Comparison of ENCODE assay signal across 8 cellular contexts in genomic region chr2:68832161-68832869, GRCh38. TPM values are rescaled to one million over a fixed set of nuclear protein-coding genes. Genes with fewer than 3 reads are reported as not detected.
DNase-seq lines count a peak whose midpoint lies in the region; ATAC-seq and TF ChIP-seq lines count a peak whose summit lies in the region.

No MANE protein-coding gene starts in this region.

- intact Hi-C loops in mammary epithelial cell (cut with micrococcal nuclease) (no loop called here), A673 (cut with micrococcal nuclease; ENCODE audit: unreplicated experiment) (no loop called here)

- H3K27me3 ChIP-seq in mammary epithelial cell (ENCODE audit: insufficient read depth, low read length) (no peaks in the 10 kb centered on the region), lung (ENCODE audit: control insufficient read depth, insufficient read depth) (no peaks in the 10 kb centered on the region), A673 (replicated peaks; ENCODE audit: insufficient read depth, low read depth, low read length, poor library complexity) (no peaks in the 10 kb centered on the region)

- H3K9me3 Mint-ChIP-seq in stimulated activated memory B cell treated with anti-CD40 and anti-IgM and Interleukin-4, amounts not matched to agents 10 μg/mL and 1 μg/mL and 100 μg/mL, for 72 hours, result no peaks in the 10 kb centered on the region

- H3K9ac ChIP-seq in mammary epithelial cell (ENCODE audit: insufficient read depth, low read length), result peak overlapping the region; percentile 11

- peak overlapping the region; percentile 29 for H2AFZ ChIP-seq in mammary epithelial cell (ENCODE audit: low read depth, low read length)

- H3K4me3 Mint-ChIP-seq in stimulated activated memory B cell treated with anti-CD40 and anti-IgM and Interleukin-4, amounts not matched to agents 10 μg/mL and 1 μg/mL and 100 μg/mL, for 72 hours, result peak overlapping the region; percentile 48

- H3K4me1 Mint-ChIP-seq in stimulated activated memory B cell treated with anti-CD40 and anti-IgM and Interleukin-4, amounts not matched to agents 10 μg/mL and 1 μg/mL and 100 μg/mL, for 72 hours, result peaks cover 85% of the 10 kb centered on the region

- in situ Hi-C loops in mammary epithelial cell (cut with MboI; ENCODE audit: low sequenced_read_pairs in 2 of 2), result no loop called here

- no peaks in the 10 kb centered on the region for H4K20me1 ChIP-seq in mammary epithelial cell (ENCODE audit: insufficient read depth, low read length)

- DNase-seq in mammary epithelial cell, result peak; percentile 90
- DNase-seq in lung (ENCODE audit: low spot score), result peak; percentile 49
- no peak for DNase-seq in iPS-NIHi11 (ENCODE audit: low spot score)
- DNase-seq in A673 (ENCODE audit: low spot score), result no peak

- no peaks in the 10 kb centered on the region for H3K36me3 ChIP-seq in mammary epithelial cell (ENCODE audit: insufficient read depth, low read length)
- H3K36me3 ChIP-seq in lung (ENCODE audit: control insufficient read depth in 2 of 2, insufficient read depth in 2 of 2, low read length in 2 of 2), result no peaks in the 10 kb centered on the region
- H3K36me3 ChIP-seq in A673 (ENCODE audit: insufficient read depth, low read length, poor library complexity, severe bottlenecking), result no peaks in the 10 kb centered on the region

- H3K4me3 ChIP-seq in mammary epithelial cell (replicated peaks in 1 of 3; ENCODE audit: insufficient read depth in 1 of 3, low read depth in 2 of 3, low read length in 3 of 3) (no peak overlapping the region), lung (no peak overlapping the region), A673 (ENCODE audit: low read depth, low read length, poor library complexity, severe bottlenecking) (no peak overlapping the region)

- no TSS peak for BruUV-seq in mammary epithelial cell (replicated peaks; lab: Mats Ljungman, UMichigan)
- no TSS peak for BruUV-seq in A673 (replicated peaks; lab: Mats Ljungman, UMichigan)

- H3K4me2 ChIP-seq in mammary epithelial cell (ENCODE audit: insufficient read depth, low read depth, low read length), result peak overlapping the region; percentile 42

- peak; percentile 71 for ATAC-seq in GM18909 (IDR thresholded peaks at IDR 0.05; ENCODE audit: poor library complexity, unreplicated experiment)
- peak; percentile 65 for ATAC-seq in HG03066 (IDR thresholded peaks at IDR 0.05; ENCODE audit: low read depth, unreplicated experiment)
- ATAC-seq in SK-N-SH treated with all-trans-retinoic acid at 6 μM for 48 hours, result peak; percentile 33
- ATAC-seq in lung (ENCODE audit: insufficient read depth, low FRiP score), result peak; percentile 63
- peak; percentile 89 for ATAC-seq in stimulated activated memory B cell treated with anti-CD40 and anti-IgM and Interleukin-4, amounts not matched to agents 10 μg/mL and 1 μg/mL and 100 μg/mL, for 72 hours

- no peaks in the 10 kb centered on the region for H3K9me3 ChIP-seq in mammary epithelial cell (replicated peaks; ENCODE audit: insufficient read depth, low read length)
- H3K9me3 ChIP-seq in lung (ENCODE audit: control insufficient read depth in 2 of 2, insufficient read depth in 1 of 2, low read length in 1 of 2), result no peaks in the 10 kb centered on the region
- H3K9me3 ChIP-seq in A673 (ENCODE audit: low read depth, low read length, poor library complexity, severe bottlenecking), result no peaks in the 10 kb centered on the region

- H3K27ac ChIP-seq in mammary epithelial cell (ENCODE audit: insufficient read depth, low read depth, low read length), result no peak overlapping the region
- H3K27ac ChIP-seq in lung (ENCODE audit: low read depth in 1 of 2, low read length in 1 of 2), result peak overlapping the region; percentile 76 to 86
- H3K27ac ChIP-seq in A673 (ENCODE audit: low read depth, low read length, poor library complexity, severe bottlenecking), result no peak overlapping the region

- H3K4me1 ChIP-seq in mammary epithelial cell (ENCODE audit: insufficient read depth, low read length), result peaks cover 28% of the 10 kb centered on the region
- peaks cover 23 to 30% of the 10 kb centered on the region in 2 donors for H3K4me1 ChIP-seq in lung (ENCODE audit: control insufficient read depth in 2 of 2, insufficient read depth in 2 of 2, low read length in 2 of 2)
- H3K4me1 ChIP-seq in A673 (ENCODE audit: insufficient read depth, low read length, poor library complexity, severe bottlenecking), result peaks cover 15% of the 10 kb centered on the region

- H3K36me3 Mint-ChIP-seq in stimulated activated memory B cell treated with anti-CD40 and anti-IgM and Interleukin-4, amounts not matched to agents 10 μg/mL and 1 μg/mL and 100 μg/mL, for 72 hours, result peaks cover 8% of the 10 kb centered on the region

- dilution Hi-C loops in mammary epithelial cell (cut with HindIII; ENCODE audit: low sequenced_read_pairs), result no loop called here

- CTCF ChIA-PET in mammary epithelial cell (lab: Charles Lee; ENCODE audit: low non-redundant PET) (interaction anchor here (0.7 kb wide), 1 partner anchor 81 kb away, joined by 4 read pairs; no protein-coding TSS in a partner anchor), A673 (lab: Charles Lee) (no interaction called here)

- no peaks in the 10 kb centered on the region for H3K27me3 Mint-ChIP-seq in stimulated activated memory B cell treated with anti-CD40 and anti-IgM and Interleukin-4, amounts not matched to agents 10 μg/mL and 1 μg/mL and 100 μg/mL, for 72 hours

- no peak for TF ChIP-seq CTCF in mammary epithelial cell (conservative IDR thresholded peaks at IDR 0.05 in 1 of 2, IDR thresholded peaks at IDR 0.05 in 1 of 2; ENCODE audit: extremely low read depth in 1 of 2, insufficient read depth in 1 of 2, low read depth in 1 of 2, low read length in 2 of 2)
- no peak for TF ChIP-seq CTCF in lung (IDR thresholded peaks at IDR 0.05; ENCODE audit: control extremely low read depth, extremely low read depth)
- no peak for TF ChIP-seq CTCF in A673 (conservative IDR thresholded peaks at IDR 0.05; ENCODE audit: low read depth, low read length)

- H3K79me2 ChIP-seq in mammary epithelial cell (ENCODE audit: insufficient read depth, low read length), result no peaks in the 10 kb centered on the region

- POLR2A ChIA-PET in A673 (lab: Charles Lee; ENCODE audit: low non-redundant PET), result interaction anchor here (0.7 kb wide), 1 partner anchor 12 kb away, joined by 3 read pairs; no protein-coding TSS in a partner anchor

- 69% methylated on average over 7 of the region's 8 CpGs for WGBS in mammary epithelial cell (ENCODE audit: low coverage, missing lambda C conversion rate)
- 35 to 37% methylated on average over 8 of the region's 8 CpGs for WGBS in lung, 2 donors

- peak overlapping the region; percentile 95 for H3K27ac Mint-ChIP-seq in stimulated activated memory B cell treated with anti-CD40 and anti-IgM and Interleukin-4, amounts not matched to agents 10 μg/mL and 1 μg/mL and 100 μg/mL, for 72 hours

TF ChIP-seq in SK-N-SH treated with all-trans-retinoic acid at 6 μM for 48 hours, 23 proteins besides CTCF, POLR2A, EP300 and RAD21:
- TF ChIP-seq ZFP3 (CRISPR knock-in tag; IDR thresholded peaks at IDR 0.05) (no peak), ZNF8 (CRISPR knock-in tag; IDR thresholded peaks at IDR 0.05) (no peak), ESRRG (CRISPR knock-in tag; IDR thresholded peaks at IDR 0.05) (no peak), CSDC2 (CRISPR knock-in tag; IDR thresholded peaks at IDR 0.05) (no peak), SNAI2 (CRISPR knock-in tag; IDR thresholded peaks at IDR 0.05) (no peak), GLIS3 (CRISPR knock-in tag; IDR thresholded peaks at IDR 0.05) (no peak), OSR1 (CRISPR knock-in tag; IDR thresholded peaks at IDR 0.05) (no peak), TCF4 (CRISPR knock-in tag; IDR thresholded peaks at IDR 0.05; ENCODE audit: borderline replicate concordance) (no peak), BACH2 (CRISPR knock-in tag; IDR thresholded peaks at IDR 0.05; ENCODE audit: borderline replicate concordance) (no peak), ISL1 (CRISPR knock-in tag; IDR thresholded peaks at IDR 0.05) (no peak), ZNF565 (CRISPR knock-in tag; conservative IDR thresholded peaks at IDR 0.05; ENCODE audit: low read depth) (no peak), PATZ1 (CRISPR knock-in tag; IDR thresholded peaks at IDR 0.05; ENCODE audit: borderline replicate concordance) (no peak), TOX (CRISPR knock-in tag; IDR thresholded peaks at IDR 0.05; ENCODE audit: borderline replicate concordance) (no peak)
- TF ChIP-seq, protein P1, sequence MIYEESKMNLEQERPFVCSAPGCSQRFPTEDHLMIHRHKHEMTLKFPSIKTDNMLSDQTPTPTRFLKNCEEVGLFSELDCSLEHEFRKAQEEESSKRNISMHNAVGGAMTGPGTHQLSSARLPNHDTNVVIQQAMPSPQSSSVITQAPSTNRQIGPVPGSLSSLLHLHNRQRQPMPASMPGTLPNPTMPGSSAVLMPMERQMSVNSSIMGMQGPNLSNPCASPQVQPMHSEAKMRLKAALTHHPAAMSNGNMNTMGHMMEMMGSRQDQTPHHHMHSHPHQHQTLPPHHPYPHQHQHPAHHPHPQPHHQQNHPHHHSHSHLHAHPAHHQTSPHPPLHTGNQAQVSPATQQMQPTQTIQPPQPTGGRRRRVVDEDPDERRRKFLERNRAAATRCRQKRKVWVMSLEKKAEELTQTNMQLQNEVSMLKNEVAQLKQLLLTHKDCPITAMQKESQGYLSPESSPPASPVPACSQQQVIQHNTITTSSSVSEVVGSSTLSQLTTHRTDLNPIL (CRISPR knock-in tag; IDR thresholded peaks at IDR 0.05; ENCODE audit: low read depth), result no peak

RNA-seq across cellular contexts. Expression of gene BMP10, which starts 38.9 kb away (rescaled TPM):
- total RNA-seq in mammary epithelial cell, result under 1 TPM in 1 of 2 donors, not detected in 1; under 0.01 TPM
- not detected for polyA plus RNA-seq in mammary epithelial cell
- polyA minus RNA-seq in mammary epithelial cell, result not detected
- total RNA-seq in lung, result under 1 TPM in 1 of 2 donors, not detected in 1; 0.31 TPM
- not detected for polyA plus RNA-seq in lung
- total RNA-seq in A673 (2021), result not detected in 2 replicates

Comparison
In these comparisons a context has a peak if more than half of its experiments do, and no peak if none do; other contexts are left out.
1. ATAC-seq: peak in every context shown above with its lines; median percentile 89 in stimulated activated memory B cell treated with anti-CD40 and anti-IgM and Interleukin-4, amounts not matched to agents 10 μg/mL and 1 μg/mL and 100 μg/mL, for 72 hours; 71 in GM18909; 65 in HG03066; 63 in lung; 33 in SK-N-SH treated with all-trans-retinoic acid at 6 μM for 48 hours.
2. DNase-seq: peak in mammary epithelial cell (single experiment) and lung (single experiment); none in iPS-NIHi11 (single experiment) and A673 (single experiment).
3. H3K27ac ChIP-seq: peak in lung (2 of 2); none in mammary epithelial cell (single experiment) and A673 (single experiment).